ENCODE assay signal across 32 cellular contexts in the genomic region with DNA sequence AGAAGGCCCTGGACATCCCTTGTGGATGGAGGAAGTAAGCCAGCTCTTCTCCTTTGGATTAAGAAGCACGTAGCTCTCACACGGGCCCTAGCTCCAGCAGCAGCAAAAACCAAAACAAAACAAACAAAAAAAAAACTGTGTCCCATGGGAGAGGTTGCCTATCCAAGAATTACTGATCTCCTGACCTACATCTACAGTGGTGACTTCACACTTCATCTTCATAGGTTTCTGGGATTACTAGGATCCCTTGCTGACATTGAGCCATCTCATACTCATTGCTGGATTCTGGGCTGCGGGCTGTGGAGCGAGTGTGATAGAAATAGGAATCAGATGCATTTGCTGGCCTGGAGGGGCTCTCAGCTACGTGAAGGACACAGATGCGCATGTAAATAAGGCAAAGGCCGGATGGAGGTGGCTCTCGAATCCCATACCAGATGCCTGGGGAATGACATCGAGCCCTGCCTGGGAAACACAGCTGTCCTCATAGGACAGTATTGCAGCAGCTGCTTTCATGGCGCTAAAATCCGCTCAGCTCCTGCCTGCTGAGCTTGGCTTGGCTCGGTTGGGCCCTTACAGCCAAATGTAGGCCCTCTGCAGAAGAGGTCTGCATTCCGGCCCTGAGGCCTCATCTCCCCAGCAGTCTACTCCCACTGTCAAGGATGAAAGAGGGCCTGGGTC. TPM values are rescaled to one million over a fixed set of nuclear protein-coding genes. Genes with fewer than 3 reads are reported as not detected.
DNase-seq lines count a peak whose midpoint lies in the region; ATAC-seq and TF ChIP-seq lines count a peak whose summit lies in the region.
"Had no signal": no experiment of that assay in that cellular context is flagged by ENCODE, and none has a peak within 500 bp of the region (broad histone marks: within the 10 kb centered on the region; RNA-seq: fewer than 3 reads in every experiment).

No MANE protein-coding gene starts in this region.

- H3K4me1 ChIP-seq in GM23248 (ENCODE audit: insufficient read depth), result no peaks in the 10 kb centered on the region
- H3K4me1 ChIP-seq: Caco-2 had no signal

- peaks cover 5% of the 10 kb centered on the region for H3K27me3 Mint-ChIP-seq in brain
- H3K27me3 Mint-ChIP-seq: type B pancreatic cell had no signal

- H3F3A ChIP-seq in GM23248 (ENCODE audit: insufficient read depth), result no peaks in the 10 kb centered on the region

- no peak overlapping the region for H3K27ac ChIP-seq in GM23248
- H3K27ac ChIP-seq: epithelial cell of prostate, hepatocyte had no signal

- H3K79me2 ChIP-seq in GM23248 (ENCODE audit: insufficient read depth), result no peaks in the 10 kb centered on the region
- H3K79me2 ChIP-seq: hepatocyte had no signal

- H3K9me3 Mint-ChIP-seq in brain, result peaks cover 0 to 4% (median 0%) of the 10 kb centered on the region in 5 experiments
- H3K9me3 Mint-ChIP-seq: natural killer cell, type B pancreatic cell had no signal

- no peak overlapping the region for H3K4me3 ChIP-seq in GM23248
- H3K4me3 ChIP-seq: GM12878, hepatocyte had no signal

- no peak overlapping the region for H3K4me3 Mint-ChIP-seq in brain
- H3K4me3 Mint-ChIP-seq: mesothelial cell of epicardium, natural killer cell, type B pancreatic cell had no signal

- H4K20me1 ChIP-seq in GM23248 (ENCODE audit: insufficient read depth), result no peaks in the 10 kb centered on the region

- H3K9me3 ChIP-seq in GM23248 (ENCODE audit: low read depth), result no peaks in the 10 kb centered on the region
- H3K9me3 ChIP-seq: Caco-2 had no signal

- in situ Hi-C loops in GM23248 (cut with MboI), result no loop called here

- WGBS in GM23248 (ENCODE audit: low coverage in 1 of 2, low lambda C conversion rate in 2 of 2, missing lambda C conversion rate in 2 of 2), 2 experiments, result 23 to 36% methylated on average over 8 to 12 of the region's 13 CpGs

- H3K36me3 Mint-ChIP-seq in brain, result no peaks in the 10 kb centered on the region
- H3K36me3 Mint-ChIP-seq: immature natural killer cell, mesothelial cell of epicardium, natural killer cell, type B pancreatic cell had no signal

- H2AFZ ChIP-seq in GM23248, result no peak overlapping the region
- H2AFZ ChIP-seq: hepatocyte had no signal

- H3K9ac ChIP-seq in GM23248, result no peak overlapping the region

- no peaks in the 10 kb centered on the region for H3K27me3 ChIP-seq in GM23248 (replicated peaks; ENCODE audit: insufficient read depth)
- H3K27me3 ChIP-seq: hepatocyte had no signal

- no peaks in the 10 kb centered on the region for H3K36me3 ChIP-seq in GM23248 (ENCODE audit: low read depth)

- H3K9me2 ChIP-seq in GM23248 (ENCODE audit: insufficient read depth), result no peaks in the 10 kb centered on the region

- peaks cover 20% of the 10 kb centered on the region for H3K4me1 Mint-ChIP-seq in brain
- H3K4me1 Mint-ChIP-seq: immature natural killer cell, natural killer cell had no signal

- no peak for TF ChIP-seq CTCF in brain (conservative IDR thresholded peaks at IDR 0.05)

- peak; percentile 10 for DNase-seq in GM23248
- no peak for DNase-seq in left ventricle myocardium superior
- DNase-seq in sciatic nerve (ENCODE audit: low spot score), result no peak
- no peak for DNase-seq in NK-92 (lab: John Stamatoyannopoulos, UW; ENCODE audit: unreplicated experiment)
- no peak for DNase-seq in NCI-H510A treated with DMSO at 0.1 percent for 48 hours (lab: John Stamatoyannopoulos, UW)
- no peak for DNase-seq in inferior parietal cortex (ENCODE audit: extremely low spot score)
- DNase-seq: activated CD4-positive, alpha-beta T cell treated with anti-CD3 and anti-CD28 coated beads, Interleukin-2, amount 50 U/mL, for 48 hours; activated CD8-positive, alpha-beta memory T cell treated with anti-CD3 and anti-CD28 coated beads, Interleukin-2, amount 50 U/mL, for 4 hours; activated naive CD4-positive, alpha-beta T cell treated with anti-CD3 and anti-CD28 coated beads, Interleukin-2, amount 50 U/mL, for 16 hours; amniotic stem cell; C1 segment of cervical spinal cord; Caco-2; effector CD4-positive, alpha-beta T cell; immature natural killer cell; natural killer cell; NCI-H1694 treated with DMSO at 0.1 percent for 48 hours; NCI-H69; stimulated activated CD4-positive, alpha-beta T cell treated with anti-CD3 and anti-CD28 coated beads, Interleukin-2, amount 100 ng/mL, for 48 hours; T-helper 1 cell had no signal

- H3K4me2 ChIP-seq in GM23248 (ENCODE audit: unreplicated experiment), result no peak overlapping the region
- H3K4me2 ChIP-seq: hepatocyte had no signal

- ATAC-seq in left ventricle myocardium superior (peak; percentile 85), sciatic nerve (peak; percentile 89)
- ATAC-seq: activated CD4-positive, CD25-positive, alpha-beta regulatory T cell treated with anti-CD3 and anti-CD28 coated beads, Interleukin-2, amount 50 U/mL, for 24 hours; GM12878; natural killer cell had no signal

- peak overlapping the region in 3 of 5 experiments; percentile 15 to 85 (median 63) for H3K27ac Mint-ChIP-seq in brain
- H3K27ac Mint-ChIP-seq: immature natural killer cell, mesothelial cell of epicardium, natural killer cell, type B pancreatic cell had no signal

- intact Hi-C loops in left ventricle myocardium superior (cut with micrococcal nuclease) (no loop called here), sciatic nerve (cut with DNase I) (no loop called here)

RNA-seq across cellular contexts. Expression of gene CNGA2, which starts 41.7 kb away (rescaled TPM):
- not detected in 2 replicates for total RNA-seq in GM23248 (2014; rRNA removed; shearing (Covaris generic))
- polyA plus RNA-seq in GM23248 (2016; fragmentation: Nextera tagmentation; extraction: Ambion mirVana), result not detected in 2 replicates
- 2.3 TPM for polyA plus RNA-seq in brain (ENCODE audit: insufficient read depth, low read depth, low replicate concordance)
- not detected for total RNA-seq in left ventricle myocardium superior
- not detected for total RNA-seq in sciatic nerve
- total RNA-seq: Caco-2, Daoy, GM12878, hepatocyte, LHCN-M2, liver, mesothelial cell of epicardium, natural killer cell, osteoblast, subcutaneous adipose tissue had no signal
- polyA plus RNA-seq: AG04450, GM12878, hepatocyte, immature natural killer cell, liver had no signal
